In genomic region chr7:4607321-4607729, GRCh38 we compare ENCODE assay signal across 25 cellular contexts.
A peak's percentile ranks its signal among the peaks of the same experiment; 100 is the strongest.
DNase-seq lines count a peak whose midpoint lies in the region; ATAC-seq and TF ChIP-seq lines count a peak whose summit lies in the region.
"Had no signal": no experiment of that assay in that cellular context is flagged by ENCODE, and none has a peak within 500 bp of the region (broad histone marks: within the 10 kb centered on the region; RNA-seq: fewer than 3 reads in every experiment).

No MANE protein-coding gene starts in this region.

- H3K27me3 ChIP-seq in A673 (replicated peaks; ENCODE audit: insufficient read depth, low read depth, low read length, poor library complexity) (no peaks in the 10 kb centered on the region), brain microvascular endothelial cell (replicated peaks) (no peaks in the 10 kb centered on the region)
- H3K27me3 ChIP-seq: foreskin keratinocyte had no signal

- CTCF ChIA-PET in A673 (lab: Charles Lee): no interaction called here

- no peaks in the 10 kb centered on the region for H3K9me3 ChIP-seq in A673 (ENCODE audit: low read depth, low read length, poor library complexity, severe bottlenecking)
- H3K9me3 ChIP-seq: stomach had no signal

- TF ChIP-seq CTCF in A673 (conservative IDR thresholded peaks at IDR 0.05; ENCODE audit: low read depth, low read length) (no peak), brain microvascular endothelial cell (IDR thresholded peaks at IDR 0.05; ENCODE audit: low read depth, low read length, missing control alignments) (no peak)

- no peak for ATAC-seq in GM21381 (IDR thresholded peaks at IDR 0.05; ENCODE audit: unreplicated experiment)
- ATAC-seq: activated CD8-positive, alpha-beta T cell treated with anti-CD3 and anti-CD28 coated beads, Interleukin-2, amount 10 ng/mL, durations not matched to agents 7 days and 5 days; CD8-positive, alpha-beta T cell; foreskin keratinocyte; sciatic nerve had no signal

- H3K36me3 ChIP-seq in A673 (ENCODE audit: insufficient read depth, low read length, poor library complexity, severe bottlenecking) (no peaks in the 10 kb centered on the region), brain microvascular endothelial cell (replicated peaks) (no peaks in the 10 kb centered on the region)
- H3K36me3 ChIP-seq: stomach had no signal

- in situ Hi-C loops in brain microvascular endothelial cell (cut with HindIII; ENCODE audit: low pct_ligation_motif_present, low sequenced_read_pairs): no loop called here

- intact Hi-C loops in A673 (cut with micrococcal nuclease; ENCODE audit: unreplicated experiment): no loop called here

- POLR2A ChIA-PET in A673 (lab: Charles Lee; ENCODE audit: low non-redundant PET): no interaction called here

- H3K4me3 ChIP-seq in A673 (ENCODE audit: low read depth, low read length, poor library complexity, severe bottlenecking): no peak overlapping the region
- no peak overlapping the region for H3K4me3 ChIP-seq in brain microvascular endothelial cell (ENCODE audit: low read depth, low read length)
- H3K4me3 ChIP-seq: stomach had no signal

- BruUV-seq in A673 (replicated peaks; lab: Mats Ljungman, UMichigan): no TSS peak

- no peaks in the 10 kb centered on the region for H3K4me1 ChIP-seq in A673 (ENCODE audit: insufficient read depth, low read length, poor library complexity, severe bottlenecking)
- H3K4me1 ChIP-seq: foreskin keratinocyte had no signal

- DNase-seq in 8988T: peak; percentile 4
- DNase-seq in A673 (ENCODE audit: low spot score): peak; percentile 31
- peak in 31 of 56 donors; percentile 4 to 62 (median 33) for DNase-seq in amygdala (lab: John Stamatoyannopoulos, UW)
- DNase-seq in midbrain (lab: John Stamatoyannopoulos, UW): peak; percentile 16
- DNase-seq in brain microvascular endothelial cell: no peak
- no peak for DNase-seq in NCI-H226
- DNase-seq in SKM-1 (lab: John Stamatoyannopoulos, UW; ENCODE audit: unreplicated experiment): no peak
- DNase-seq: activated CD4-positive, CD25-positive, alpha-beta regulatory T cell treated with anti-CD3 and anti-CD28 coated beads, Interleukin-2, amount 50 U/mL, for 72 hours; activated CD8-positive, alpha-beta T cell treated with anti-CD3 and anti-CD28 coated beads, Interleukin-2, amount 10 ng/mL, durations not matched to agents 7 days and 5 days; activated naive CD4-positive, alpha-beta T cell; CD8-positive, alpha-beta T cell; central memory CD4-positive, alpha-beta T cell; foreskin keratinocyte; HFFc6; hippocampal formation; KBM-7; mammary epithelial cell; NCI-H1930; NCI-H510A treated with DMSO at 0.1 percent for 48 hours; stimulated activated CD4-positive, alpha-beta T cell treated with anti-CD3 and anti-CD28 coated beads, Interleukin-15, amount 100 ng/mL, for 24 hours; stomach; trophoblast cell had no signal

- H3K27ac ChIP-seq in A673 (ENCODE audit: low read depth, low read length, poor library complexity, severe bottlenecking) (no peak overlapping the region), brain microvascular endothelial cell (no peak overlapping the region)
- H3K27ac ChIP-seq: epithelial cell of prostate, foreskin keratinocyte, stomach had no signal

Comparison
In these comparisons a context has a peak if more than half of its experiments do, and no peak if none do; other contexts are left out.
1. DNase-seq: peak in 8988T (single experiment), A673 (single experiment), amygdala (31 of 56) and midbrain (single experiment); none in brain microvascular endothelial cell (single experiment), NCI-H226 (single experiment) and SKM-1 (single experiment).